9 cellular contexts compared by ENCODE assay signal in genomic region chr2:97868986-97869721, GRCh38.
DNase-seq lines count a peak whose midpoint lies in the region; ATAC-seq, FAIRE-seq and TF ChIP-seq lines count a peak whose summit lies in the region.
"Had no signal": no experiment of that assay in that cellular context is flagged by ENCODE, and none has a peak within 500 bp of the region (broad histone marks: within the 10 kb centered on the region; RNA-seq: fewer than 3 reads in every experiment).

No MANE protein-coding gene starts in this region.

- FAIRE-seq in H54 (lab: Jason Lieb, UNC): peak; percentile 99
- FAIRE-seq: kidney had no signal

- no peak overlapping the region for H3K4me3 Mint-ChIP-seq in effector memory CD8-positive, alpha-beta T cell

- peaks cover 0 to 3% (median 0%) of the 10 kb centered on the region in 11 donors for H3K9me3 ChIP-seq in heart right ventricle
- H3K9me3 ChIP-seq in gastrocnemius medialis: no peaks in the 10 kb centered on the region

- ATAC-seq in heart right ventricle: peak; percentile 71 to 97 (median 94)
- peak; percentile 91 to 94 for ATAC-seq in gastrocnemius medialis
- no peak for ATAC-seq in effector memory CD8-positive, alpha-beta T cell (replicated peaks)
- no peak for ATAC-seq in GM21529 (IDR thresholded peaks at IDR 0.05; ENCODE audit: unreplicated experiment)
- ATAC-seq in GM18868 (IDR thresholded peaks at IDR 0.05; ENCODE audit: unreplicated experiment): no peak

- H3K36me3 ChIP-seq in heart right ventricle (no peaks in the 10 kb centered on the region), gastrocnemius medialis (no peaks in the 10 kb centered on the region)

- no peaks in the 10 kb centered on the region for H3K27me3 Mint-ChIP-seq in effector memory CD8-positive, alpha-beta T cell

- H3K27ac Mint-ChIP-seq in effector memory CD8-positive, alpha-beta T cell: no peak overlapping the region

- H3K4me3 ChIP-seq in heart right ventricle (no peak overlapping the region), gastrocnemius medialis (peak overlapping the region; percentile 16 to 39 (median 34))

- DNase-seq in H54 (ENCODE audit: insufficient read length, low spot score) (peak; percentile 52), SW480 (ENCODE audit: low spot score) (peak; percentile 98), heart right ventricle (peak in 1 of 2 donors; percentile 48), gastrocnemius medialis (peak; percentile 87 to 92), NCI-H2029 treated with DMSO at 0.1 percent for 48 hours (lab: John Stamatoyannopoulos, UW) (no peak)
- DNase-seq in effector memory CD8-positive, alpha-beta T cell: no peak
- DNase-seq: kidney had no signal

- peaks cover 27 to 31% of the 10 kb centered on the region in 2 donors for H3K4me1 Mint-ChIP-seq in effector memory CD8-positive, alpha-beta T cell (ENCODE audit: low read depth in 2 of 2)

- 56 to 58% methylated on average over 5 of the region's 5 CpGs for WGBS in heart right ventricle, 2 donors

- H3K4me1 ChIP-seq in heart right ventricle: peaks cover 5 to 48% (median 37%) of the 10 kb centered on the region in 9 donors
- peaks cover 53 to 63% of the 10 kb centered on the region in 2 donors for H3K4me1 ChIP-seq in gastrocnemius medialis

- intact Hi-C loops in heart right ventricle (cut with DNase I): loop anchor here in 1 of 10 donors (10.0 kb wide), 1 partner anchor 116 kb away; no protein-coding TSS in a partner anchor
- intact Hi-C loops in gastrocnemius medialis (cut with DNase I; ENCODE audit: low total_unique reads): loop anchor here (1.0 kb wide), 1 partner anchor 67 kb away; no protein-coding TSS in a partner anchor

- in situ Hi-C loops in gastrocnemius medialis (cut with MboI; ENCODE audit: low sequenced_read_pairs in 4 of 4): no loop called here

- H3K27me3 ChIP-seq in heart right ventricle: no peaks in the 10 kb centered on the region
- H3K27me3 ChIP-seq in gastrocnemius medialis: no peaks in the 10 kb centered on the region

- H3K9me3 Mint-ChIP-seq in effector memory CD8-positive, alpha-beta T cell: no peaks in the 10 kb centered on the region

- TF ChIP-seq POLR2A in H54 (IDR thresholded peaks at IDR 0.05; ENCODE audit: low read depth, low read length): 0 out of 2 replicates have a peak, but pooled peaks have one; percentile 11
- peak; percentile 83 to 91 for TF ChIP-seq POLR2A in gastrocnemius medialis (IDR thresholded peaks at IDR 0.05)

- H3K27ac ChIP-seq in heart right ventricle (peak overlapping the region; percentile 68 to 89 (median 78)), gastrocnemius medialis (peak overlapping the region; percentile 88 to 95 (median 92))

- TF ChIP-seq CTCF in heart right ventricle (IDR thresholded peaks at IDR 0.05) (no peak), gastrocnemius medialis (IDR thresholded peaks at IDR 0.05 in 4 of 5, conservative IDR thresholded peaks at IDR 0.05 in 1 of 5) (no peak)

- H3K36me3 Mint-ChIP-seq in effector memory CD8-positive, alpha-beta T cell (ENCODE audit: insufficient read depth): no peaks in the 10 kb centered on the region

Comparison
In these comparisons a context has a peak if more than half of its experiments do, and no peak if none do; other contexts are left out.
1. DNase-seq: peak in H54 (single experiment), SW480 (single experiment) and gastrocnemius medialis (2 of 2); none in effector memory CD8-positive, alpha-beta T cell (0 of 3) and NCI-H2029 treated with DMSO at 0.1 percent for 48 hours (single experiment).
2. ATAC-seq: peak in heart right ventricle (8 of 8) and gastrocnemius medialis (2 of 2); none in effector memory CD8-positive, alpha-beta T cell (single experiment), GM21529 (single experiment) and GM18868 (single experiment).
3. H3K4me3 ChIP-seq: peak in gastrocnemius medialis (4 of 4); none in heart right ventricle (0 of 10).